In genomic region chr6:92906385-92906784, GRCh38 we compare ENCODE assay signal across 24 cellular contexts.
DNase-seq lines count a peak whose midpoint lies in the region; FAIRE-seq and TF ChIP-seq lines count a peak whose summit lies in the region.
"Had no signal": no experiment of that assay in that cellular context is flagged by ENCODE, and none has a peak within 500 bp of the region (broad histone marks: within the 10 kb centered on the region; RNA-seq: fewer than 3 reads in every experiment).

No MANE protein-coding gene starts in this region.

- no peak overlapping the region for H3K4me2 ChIP-seq in mesendoderm (ENCODE audit: low read length)
- H3K4me2 ChIP-seq: BLaER1 treated with 17β-estradiol and CSF1 and Interleukin-3, amounts not matched to agents 10 nM and 100 nM had no signal

- no peak for TF ChIP-seq CTCF in GM10266 (IDR thresholded peaks at IDR 0.05; ENCODE audit: control insufficient read depth, insufficient read depth, low read depth, missing control alignments)
- TF ChIP-seq CTCF in ovary (IDR thresholded peaks at IDR 0.05): no peak

- H3K4me3 ChIP-seq in mesendoderm (ENCODE audit: low read length): no peak overlapping the region
- H3K4me3 ChIP-seq in ovary: no peak overlapping the region
- H3K4me3 ChIP-seq: BLaER1 treated with 17β-estradiol and CSF1 and Interleukin-3, amounts not matched to agents 10 nM and 100 nM; HAP-1 had no signal

- no peak overlapping the region for H2BK120ac ChIP-seq in mesendoderm (ENCODE audit: low read depth, low read length)

- H3K9ac ChIP-seq in mesendoderm (ENCODE audit: low read length): no peak overlapping the region
- H3K9ac ChIP-seq: BLaER1 treated with 17β-estradiol and CSF1 and Interleukin-3, amounts not matched to agents 10 nM and 100 nM had no signal

- H3K27me3 ChIP-seq in mesendoderm (ENCODE audit: insufficient read depth, low read length, poor library complexity) (no peaks in the 10 kb centered on the region), ovary (no peaks in the 10 kb centered on the region)
- H3K27me3 ChIP-seq: BLaER1 treated with 17β-estradiol and CSF1 and Interleukin-3, amounts not matched to agents 10 nM and 100 nM had no signal

- H3K4ac ChIP-seq in mesendoderm (ENCODE audit: low read depth, low read length): no peak overlapping the region

- H3K23ac ChIP-seq in mesendoderm (ENCODE audit: low read length): no peak overlapping the region

- H3K36me3 ChIP-seq in mesendoderm (ENCODE audit: control insufficient read depth, insufficient read depth, low read length) (no peaks in the 10 kb centered on the region), ovary (no peaks in the 10 kb centered on the region)
- H3K36me3 ChIP-seq: BE2C; BLaER1 treated with 17β-estradiol and CSF1 and Interleukin-3, amounts not matched to agents 10 nM and 100 nM; HAP-1 had no signal

- no CpG with 5 or more reads among the region's 1 CpG for WGBS in mesendoderm (ENCODE audit: extremely low coverage, insufficient coverage, low lambda C conversion rate)
- WGBS in ovary, 3 donors: 19 to 38% (median 34%) methylated on average over 1 of the region's 1 CpG

- intact Hi-C loops in ovary (cut with DNase I): no loop called here

- no peaks in the 10 kb centered on the region for H3K79me1 ChIP-seq in mesendoderm (ENCODE audit: low read length)

- H3K4me1 ChIP-seq in mesendoderm (ENCODE audit: control insufficient read depth, low read depth, low read length): no peaks in the 10 kb centered on the region
- H3K4me1 ChIP-seq in ovary (ENCODE audit: insufficient read depth): no peaks in the 10 kb centered on the region
- H3K4me1 ChIP-seq: BE2C, HAP-1 had no signal

- no peaks in the 10 kb centered on the region for H3K79me2 ChIP-seq in mesendoderm (ENCODE audit: control insufficient read depth, insufficient read depth, low read length)

- no peaks in the 10 kb centered on the region for H3K9me3 ChIP-seq in ovary
- H3K9me3 ChIP-seq: BE2C; BLaER1 treated with 17β-estradiol and CSF1 and Interleukin-3, amounts not matched to agents 10 nM and 100 nM; HAP-1 had no signal

- H3K18ac ChIP-seq in mesendoderm (ENCODE audit: low read length): no peak overlapping the region

- H2BK15ac ChIP-seq in mesendoderm (replicated peaks; ENCODE audit: low read depth): no peak overlapping the region

- H3K27ac ChIP-seq in mesendoderm (ENCODE audit: low read depth, low read length) (no peak overlapping the region), ovary (no peak overlapping the region)
- H3K27ac ChIP-seq: 22Rv1; BLaER1 treated with 17β-estradiol and CSF1 and Interleukin-3, amounts not matched to agents 10 nM and 100 nM had no signal

- H3K56ac ChIP-seq in mesendoderm (ENCODE audit: low read length): no peak overlapping the region

- TF ChIP-seq EP300 in ovary (IDR thresholded peaks at IDR 0.05): no peak

- no peak for TF ChIP-seq POLR2A in ovary (IDR thresholded peaks at IDR 0.05)

- no peak overlapping the region for H2AK5ac ChIP-seq in mesendoderm (ENCODE audit: low read length)

- no peak overlapping the region for H2BK5ac ChIP-seq in mesendoderm (ENCODE audit: low read length)

- H4K5ac ChIP-seq in mesendoderm (ENCODE audit: low read length): no peak overlapping the region

- DNase-seq in ELF-1 (ENCODE audit: low read depth, low spot score) (peak; percentile 10), NCI-H69 (lab: John Stamatoyannopoulos, UW) (peak; percentile 9), mesendoderm (peak; percentile 8), GM10266 (ENCODE audit: extremely low spot score) (no peak), T-helper 9 cell (no peak), ovary (no peak)
- DNase-seq in stimulated activated CD4-positive, alpha-beta T cell treated with anti-CD3 and anti-CD28 coated beads, Interleukin-1b, Interleukin-23, amount 100 ng/mL, for 48 hours: no peak
- DNase-seq: AML-193; BE2C; CD4-positive, alpha-beta T cell; CD8-positive, alpha-beta memory T cell; DMS 273 treated with DMSO at 0.1 percent for 48 hours; DMS79; EL; GF-D8; GOT3 had no signal

- peak; percentile 91 for FAIRE-seq in endometrium (lab: Jason Lieb, UNC)
- FAIRE-seq: D721Med, GM12892, GM19239, H54 had no signal

- H4K8ac ChIP-seq in mesendoderm (ENCODE audit: low read depth, low read length): no peak overlapping the region

Comparison
In these comparisons a context has a peak if more than half of its experiments do, and no peak if none do; other contexts are left out.
1. DNase-seq: peak in ELF-1 (single experiment), NCI-H69 (single experiment) and mesendoderm (single experiment); none in GM10266 (single experiment), stimulated activated CD4-positive, alpha-beta T cell treated with anti-CD3 and anti-CD28 coated beads, Interleukin-1b, Interleukin-23, amount 100 ng/mL, for 48 hours (single experiment), T-helper 9 cell (single experiment) and ovary (0 of 5).